ENCODE assay signal across 1 cellular context in genomic region chr12:63663005-63663404, GRCh38. TPM values are rescaled to one million over a fixed set of nuclear protein-coding genes. Genes with fewer than 3 reads are reported as not detected.
"Had no signal": no experiment of that assay in that cellular context is flagged by ENCODE, and none has a peak within 500 bp of the region (broad histone marks: within the 10 kb centered on the region; RNA-seq: fewer than 3 reads in every experiment).

No MANE protein-coding gene starts in this region.

RNA-seq across cellular contexts. Expression of gene DPY19L2, which starts 5.3 kb away (rescaled TPM):
- total RNA-seq: PC-9 had no signal
